In genomic region chr1:190183588-190183987, GRCh38 we compare ENCODE assay signal across 10 cellular contexts.
"Had no signal": no experiment of that assay in that cellular context is flagged by ENCODE, and none has a peak within 500 bp of the region (broad histone marks: within the 10 kb centered on the region; RNA-seq: fewer than 3 reads in every experiment).

No MANE protein-coding gene starts in this region.

- H3K4me3 ChIP-seq: GM23248, GM23338, HAP-1 had no signal

- H3K4me3 Mint-ChIP-seq: GM23338, H9, HFFc6 had no signal

- DNase-seq: GM23248, GOT3, H7, H9, HCEC 1CT, HFFc6 had no signal

- H3K4me1 Mint-ChIP-seq: GM23338, H9 had no signal

- H3K4me2 ChIP-seq: GM23338 had no signal

- H3K9ac ChIP-seq: GM23248 had no signal

- H3K9me3 ChIP-seq: HAP-1 had no signal

- H3K9me3 Mint-ChIP-seq: GM23338, H9 had no signal

- H3K36me3 ChIP-seq: HAP-1 had no signal

- H2AFZ ChIP-seq: GM23248, GM23338 had no signal

- H3K27ac ChIP-seq: GM23248 had no signal

- FAIRE-seq: H54 had no signal

- H3K4me1 ChIP-seq: HAP-1 had no signal

- ATAC-seq: GM23338, HCT116 had no signal

- H3K27ac Mint-ChIP-seq: GM23338, H9, HFFc6 had no signal
